ENCODE assay signal across 9 cellular contexts in the genomic region with DNA sequence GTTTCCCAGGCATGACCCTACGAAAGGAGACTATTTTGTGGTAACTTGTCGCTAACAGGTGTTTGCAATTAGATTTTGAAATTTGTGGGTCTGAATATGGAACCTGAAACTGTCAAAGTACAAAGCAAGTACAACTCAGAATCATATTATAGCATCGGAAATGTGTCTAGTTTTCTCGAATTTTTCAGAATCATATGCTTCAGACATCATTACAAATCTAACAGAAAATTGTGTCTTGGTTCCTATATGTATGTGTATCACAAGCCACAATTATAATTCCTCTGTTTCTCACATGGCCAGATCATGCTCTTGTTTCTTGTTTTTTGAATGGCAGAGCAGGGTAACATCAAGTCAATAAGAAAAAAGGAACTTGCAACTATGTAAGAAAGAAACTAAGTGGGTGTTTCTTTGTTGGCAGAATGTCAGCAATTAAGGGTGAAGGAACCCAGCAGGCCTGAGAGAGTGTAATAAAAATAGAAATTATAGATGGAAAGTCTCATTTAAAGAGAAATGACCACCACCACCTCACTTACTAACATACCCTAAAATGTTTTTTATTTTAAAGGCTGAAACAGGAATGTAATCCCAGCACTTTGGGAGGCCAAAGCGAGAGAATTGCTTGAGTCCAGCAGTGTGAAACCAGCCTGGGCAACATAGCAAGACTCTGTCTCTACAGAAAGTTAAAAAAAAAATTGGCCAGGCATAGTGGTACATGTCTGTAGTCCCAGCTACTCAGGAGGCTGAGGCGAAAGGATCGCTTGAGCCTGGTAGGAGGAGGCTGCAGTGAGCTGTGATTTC. TPM values are rescaled to one million over a fixed set of nuclear protein-coding genes. Genes with fewer than 3 reads are reported as not detected.
DNase-seq lines count a peak whose midpoint lies in the region; ATAC-seq and TF ChIP-seq lines count a peak whose summit lies in the region.
"Had no signal": no experiment of that assay in that cellular context is flagged by ENCODE, and none has a peak within 500 bp of the region (broad histone marks: within the 10 kb centered on the region; RNA-seq: fewer than 3 reads in every experiment).

No MANE protein-coding gene starts in this region.

- no peaks in the 10 kb centered on the region for H3K36me3 ChIP-seq in CD8-positive, alpha-beta T cell (ENCODE audit: insufficient read depth, low read length)

- H3K27ac Mint-ChIP-seq in CD8-positive, alpha-beta T cell: peak overlapping the region; percentile 33
- H3K27ac Mint-ChIP-seq in stimulated activated effector memory CD8-positive, alpha-beta T cell treated with anti-CD3 and anti-CD28 coated beads, Interleukin-12 subunit alpha, Interleukin-12 subunit beta, amount 100 ng/mL, for 72 hours: no peak overlapping the region
- H3K27ac Mint-ChIP-seq: activated naive CD8-positive, alpha-beta T cell treated with anti-CD3 and anti-CD28 coated beads, Interleukin-2, amount 10 ng/mL, durations not matched to agents 7 days and 5 days had no signal

- DNase-seq in CD8-positive, alpha-beta T cell: no peak
- no peak for DNase-seq in caudate nucleus (lab: John Stamatoyannopoulos, UW)
- no peak for DNase-seq in stimulated activated effector memory CD8-positive, alpha-beta T cell treated with anti-CD3 and anti-CD28 coated beads, Interleukin-12 subunit alpha, Interleukin-12 subunit beta, amount 100 ng/mL, for 72 hours (ENCODE audit: low spot score in 2 of 2)
- DNase-seq in activated naive CD4-positive, alpha-beta T cell (lab: John Stamatoyannopoulos, UW): no peak
- DNase-seq in NCI-H510A treated with DMSO at 0.1 percent for 48 hours (lab: John Stamatoyannopoulos, UW): no peak
- no peak for DNase-seq in foreskin melanocyte
- DNase-seq: activated naive CD8-positive, alpha-beta T cell treated with anti-CD3 and anti-CD28 coated beads, Interleukin-2, amount 10 ng/mL, durations not matched to agents 7 days and 5 days had no signal

- peaks cover 35% of the 10 kb centered on the region for H3K4me1 Mint-ChIP-seq in CD8-positive, alpha-beta T cell (ENCODE audit: low read depth)
- H3K4me1 Mint-ChIP-seq in stimulated activated effector memory CD8-positive, alpha-beta T cell treated with anti-CD3 and anti-CD28 coated beads, Interleukin-12 subunit alpha, Interleukin-12 subunit beta, amount 100 ng/mL, for 72 hours: peaks cover 40% of the 10 kb centered on the region

- no peaks in the 10 kb centered on the region for H3K9me3 ChIP-seq in CD8-positive, alpha-beta T cell (ENCODE audit: low read length)

- intact Hi-C loops in CD8-positive, alpha-beta T cell (cut with DNase I, micrococcal nuclease): loop anchor here in 1 of 2 experiments (2.0 to 5.0 kb wide), 2 partner anchors 14 to 46 kb away; no protein-coding TSS in a partner anchor

- H3K27ac ChIP-seq in CD8-positive, alpha-beta T cell (ENCODE audit: low read depth, low read length): no peak overlapping the region
- H3K27ac ChIP-seq in caudate nucleus (ENCODE audit: low read depth, low read length): peak overlapping the region; percentile 76

- H3K9me3 Mint-ChIP-seq in CD8-positive, alpha-beta T cell: no peaks in the 10 kb centered on the region
- no peaks in the 10 kb centered on the region for H3K9me3 Mint-ChIP-seq in stimulated activated effector memory CD8-positive, alpha-beta T cell treated with anti-CD3 and anti-CD28 coated beads, Interleukin-12 subunit alpha, Interleukin-12 subunit beta, amount 100 ng/mL, for 72 hours

- ATAC-seq in CD8-positive, alpha-beta T cell: no peak
- ATAC-seq in GM19463 (IDR thresholded peaks at IDR 0.05; ENCODE audit: unreplicated experiment): peak; percentile 78
- ATAC-seq in HG03442 (IDR thresholded peaks at IDR 0.05; ENCODE audit: unreplicated experiment): peak; percentile 78
- peak; percentile 92 for ATAC-seq in stimulated activated effector memory CD8-positive, alpha-beta T cell treated with anti-CD3 and anti-CD28 coated beads, Interleukin-12 subunit alpha, Interleukin-12 subunit beta, amount 100 ng/mL, for 72 hours

- no peak for TF ChIP-seq CTCF in CD8-positive, alpha-beta T cell (IDR thresholded peaks at IDR 0.05)

- no peaks in the 10 kb centered on the region for H3K27me3 Mint-ChIP-seq in CD8-positive, alpha-beta T cell (ENCODE audit: low read depth)
- H3K27me3 Mint-ChIP-seq: activated naive CD8-positive, alpha-beta T cell treated with anti-CD3 and anti-CD28 coated beads, Interleukin-2, amount 10 ng/mL, durations not matched to agents 7 days and 5 days had no signal

- POLR2A ChIA-PET in CD8-positive, alpha-beta T cell (lab: Charles Lee): interaction anchor here (0.7 to 1.3 kb wide), 2 partner anchors 11 to 94 kb away, joined by 3 to 4 read pairs; no protein-coding TSS in a partner anchor

- no peak overlapping the region for H3K4me3 ChIP-seq in CD8-positive, alpha-beta T cell (ENCODE audit: low read depth, low read length)

- H3K4me1 ChIP-seq in CD8-positive, alpha-beta T cell (ENCODE audit: insufficient read depth, low read length): peaks cover 30% of the 10 kb centered on the region

- H3K27me3 ChIP-seq in CD8-positive, alpha-beta T cell (ENCODE audit: insufficient read depth, low read length): no peaks in the 10 kb centered on the region

- no peaks in the 10 kb centered on the region for H3K36me3 Mint-ChIP-seq in CD8-positive, alpha-beta T cell
- no peaks in the 10 kb centered on the region for H3K36me3 Mint-ChIP-seq in stimulated activated effector memory CD8-positive, alpha-beta T cell treated with anti-CD3 and anti-CD28 coated beads, Interleukin-12 subunit alpha, Interleukin-12 subunit beta, amount 100 ng/mL, for 72 hours

- CTCF ChIA-PET in CD8-positive, alpha-beta T cell (lab: Charles Lee): interaction anchor here (0.6 to 2.2 kb wide), 2 partner anchors 17 to 23 kb away, joined by 4 to 5 read pairs; no protein-coding TSS in a partner anchor

- H3K4me3 Mint-ChIP-seq in CD8-positive, alpha-beta T cell: no peak overlapping the region
- H3K4me3 Mint-ChIP-seq in stimulated activated effector memory CD8-positive, alpha-beta T cell treated with anti-CD3 and anti-CD28 coated beads, Interleukin-12 subunit alpha, Interleukin-12 subunit beta, amount 100 ng/mL, for 72 hours: peak overlapping the region; percentile 58
- H3K4me3 Mint-ChIP-seq: activated naive CD8-positive, alpha-beta T cell treated with anti-CD3 and anti-CD28 coated beads, Interleukin-2, amount 10 ng/mL, durations not matched to agents 7 days and 5 days had no signal

RNA-seq across cellular contexts. Expression of gene PRTFDC1, which starts 51.3 kb away (rescaled TPM):
- total RNA-seq in CD8-positive, alpha-beta T cell: 1 to 10 TPM in 1 of 2 experiments, under 1 TPM in 1; 0.39 to 1.4 TPM
